16 cellular contexts compared by ENCODE assay signal in genomic region chr7:157022681-157023588, GRCh38. TPM values are rescaled to one million over a fixed set of nuclear protein-coding genes. Genes with fewer than 3 reads are reported as not detected.
DNase-seq lines count a peak whose midpoint lies in the region; ATAC-seq and TF ChIP-seq lines count a peak whose summit lies in the region.
"Had no signal": no experiment of that assay in that cellular context is flagged by ENCODE, and none has a peak within 500 bp of the region (broad histone marks: within the 10 kb centered on the region; RNA-seq: fewer than 3 reads in every experiment).

No MANE protein-coding gene starts in this region.

- H2BK5ac ChIP-seq in mesendoderm (ENCODE audit: low read length), result no peak overlapping the region

- intact Hi-C loops in Caco-2 (cut with micrococcal nuclease; ENCODE audit: unreplicated experiment), result no loop called here

- no peak overlapping the region for H3K27ac Mint-ChIP-seq in Caco-2 (ENCODE audit: unreplicated experiment)
- H3K27ac Mint-ChIP-seq: dendritic cell treated with granulocyte-macrophage colony-stimulating factor and Interleukin-4, amounts not matched to agents 40 ng/mL and 50 ng/mL, for 4 days; stimulated activated naive CD8-positive, alpha-beta T cell treated with anti-CD3 and anti-CD28 coated beads, Interleukin-15, Interleukin-2, amounts not matched to agents 100 ng/mL and 50 ng/mL, for 24 hours had no signal

- H3K9ac ChIP-seq in mesendoderm (ENCODE audit: low read length), result no peak overlapping the region
- H3K9ac ChIP-seq: BLaER1 treated with 17β-estradiol and CSF1 and Interleukin-3, amounts not matched to agents 10 nM and 100 nM had no signal

- no peaks in the 10 kb centered on the region for H3K79me2 ChIP-seq in mesendoderm (ENCODE audit: control insufficient read depth, insufficient read depth, low read length)

- CTCF ChIA-PET in Caco-2 (lab: Charles Lee), result interaction anchor here (1.2 kb wide), 1 partner anchor 9 kb away, joined by 3 read pairs; no protein-coding TSS in a partner anchor

- no TSS peak for BruUV-seq in Caco-2 (replicated peaks; lab: Mats Ljungman, UMichigan)

- H3K4me2 ChIP-seq in mesendoderm (ENCODE audit: low read length), result no peak overlapping the region
- H3K4me2 ChIP-seq: BLaER1 treated with 17β-estradiol and CSF1 and Interleukin-3, amounts not matched to agents 10 nM and 100 nM had no signal

- no CpG with 5 or more reads among the region's 19 CpGs for WGBS in mesendoderm (ENCODE audit: extremely low coverage, insufficient coverage, low lambda C conversion rate)

- POLR2A ChIA-PET in Caco-2 (lab: Charles Lee), result interaction anchor here (1.0 kb wide), 1 partner anchor 9 kb away, joined by 4 read pairs; no protein-coding TSS in a partner anchor

- H3K4me1 Mint-ChIP-seq in Caco-2 (ENCODE audit: low read depth, unreplicated experiment), result peaks cover 23% of the 10 kb centered on the region

- H3K9me3 Mint-ChIP-seq in Caco-2 (ENCODE audit: unreplicated experiment), result no peaks in the 10 kb centered on the region
- H3K9me3 Mint-ChIP-seq: dendritic cell treated with granulocyte-macrophage colony-stimulating factor and Interleukin-4, amounts not matched to agents 40 ng/mL and 50 ng/mL, for 4 days; stimulated activated naive CD8-positive, alpha-beta T cell treated with anti-CD3 and anti-CD28 coated beads, Interleukin-15, Interleukin-2, amounts not matched to agents 100 ng/mL and 50 ng/mL, for 24 hours had no signal

- H4K5ac ChIP-seq in mesendoderm (ENCODE audit: low read length), result no peak overlapping the region

- no peak overlapping the region for H2AK5ac ChIP-seq in mesendoderm (ENCODE audit: low read length)

- TF ChIP-seq CTCF in Caco-2 (IDR thresholded peaks at IDR 0.05; ENCODE audit: insufficient read depth in 1 of 2, low read depth in 1 of 2, low read length in 1 of 2, severe bottlenecking in 1 of 2, unreplicated experiment in 1 of 2) (no peak), WERI-Rb-1 (IDR thresholded peaks at IDR 0.05; ENCODE audit: low read depth, low read length) (no peak)

- no peak overlapping the region for H3K18ac ChIP-seq in mesendoderm (ENCODE audit: low read length)

- H3K4ac ChIP-seq in mesendoderm (ENCODE audit: low read depth, low read length), result no peak overlapping the region

- peak; percentile 46 for ATAC-seq in GM19467 (IDR thresholded peaks at IDR 0.05; ENCODE audit: unreplicated experiment)

- no peak overlapping the region for H3K23ac ChIP-seq in mesendoderm (ENCODE audit: low read length)

- H3K79me1 ChIP-seq in mesendoderm (ENCODE audit: low read length), result no peaks in the 10 kb centered on the region

- H3K27me3 ChIP-seq in Caco-2 (replicated peaks; ENCODE audit: control insufficient read depth, insufficient read depth, low read length) (no peaks in the 10 kb centered on the region), WERI-Rb-1 (ENCODE audit: insufficient read depth, low read depth, severe bottlenecking) (no peaks in the 10 kb centered on the region), mesendoderm (ENCODE audit: insufficient read depth, low read length, poor library complexity) (peaks cover 67% of the 10 kb centered on the region)

- no peaks in the 10 kb centered on the region for H3K27me3 Mint-ChIP-seq in Caco-2 (ENCODE audit: insufficient read depth, unreplicated experiment)

- DNase-seq in Caco-2 (peak; percentile 44 to 49), WERI-Rb-1 (peak; percentile 86), mesendoderm (peak; percentile 21), NAMALWA (ENCODE audit: low spot score) (no peak), NCI-H1436 treated with DMSO at 0.1 percent for 48 hours (lab: John Stamatoyannopoulos, UW) (no peak), cerebellar cortex (ENCODE audit: low spot score) (no peak), HPDE6-E6E7 (ENCODE audit: extremely low spot score) (no peak)
- DNase-seq: adrenal gland, GDM1, NCI-H446, sigmoid colon, T1000 had no signal

- H2BK120ac ChIP-seq in mesendoderm (ENCODE audit: low read depth, low read length), result no peak overlapping the region

- no peak overlapping the region for H4K8ac ChIP-seq in mesendoderm (ENCODE audit: low read depth, low read length)

- H3K27ac ChIP-seq in WERI-Rb-1 (peak overlapping the region; percentile 69), mesendoderm (ENCODE audit: low read depth, low read length) (no peak overlapping the region)
- H3K27ac ChIP-seq: adrenal gland; BLaER1 treated with 17β-estradiol and CSF1 and Interleukin-3, amounts not matched to agents 10 nM and 100 nM; sigmoid colon had no signal

- H3K56ac ChIP-seq in mesendoderm (ENCODE audit: low read length), result no peak overlapping the region

- H2BK15ac ChIP-seq in mesendoderm (replicated peaks; ENCODE audit: low read depth), result no peak overlapping the region

- H3K4me1 ChIP-seq in Caco-2 (no peaks in the 10 kb centered on the region; the same call in 1 of the 2 replicates), mesendoderm (ENCODE audit: control insufficient read depth, low read depth, low read length) (no peaks in the 10 kb centered on the region)
- H3K4me1 ChIP-seq: BLaER1 treated with 17β-estradiol and CSF1 and Interleukin-3, amounts not matched to agents 10 nM and 100 nM had no signal

- no peak overlapping the region for H3K4me3 Mint-ChIP-seq in Caco-2 (ENCODE audit: unreplicated experiment)
- H3K4me3 Mint-ChIP-seq: dendritic cell treated with granulocyte-macrophage colony-stimulating factor and Interleukin-4, amounts not matched to agents 40 ng/mL and 50 ng/mL, for 4 days; stimulated activated naive CD8-positive, alpha-beta T cell treated with anti-CD3 and anti-CD28 coated beads, Interleukin-15, Interleukin-2, amounts not matched to agents 100 ng/mL and 50 ng/mL, for 24 hours had no signal

- peaks cover 5% of the 10 kb centered on the region for H3K36me3 Mint-ChIP-seq in Caco-2 (ENCODE audit: insufficient read depth, unreplicated experiment)

- H3K36me3 ChIP-seq in Caco-2 (ENCODE audit: control insufficient read depth, insufficient read depth, low read length) (no peaks in the 10 kb centered on the region), WERI-Rb-1 (no peaks in the 10 kb centered on the region), mesendoderm (ENCODE audit: control insufficient read depth, insufficient read depth, low read length) (no peaks in the 10 kb centered on the region)
- H3K36me3 ChIP-seq: adrenal gland; BLaER1 treated with 17β-estradiol and CSF1 and Interleukin-3, amounts not matched to agents 10 nM and 100 nM; sigmoid colon had no signal

- no peaks in the 10 kb centered on the region for H3K9me3 ChIP-seq in Caco-2
- H3K9me3 ChIP-seq in WERI-Rb-1 (ENCODE audit: severe bottlenecking), result no peaks in the 10 kb centered on the region
- H3K9me3 ChIP-seq: adrenal gland, sigmoid colon had no signal

- H3K4me3 ChIP-seq in Caco-2 (ENCODE audit: low read depth, low read length) (no peak overlapping the region), WERI-Rb-1 (ENCODE audit: low read depth, low read length) (no peak overlapping the region), mesendoderm (ENCODE audit: low read length) (no peak overlapping the region)
- H3K4me3 ChIP-seq: adrenal gland; BLaER1 treated with 17β-estradiol and CSF1 and Interleukin-3, amounts not matched to agents 10 nM and 100 nM; sigmoid colon had no signal

RNA-seq across cellular contexts. Expression of gene MNX1, which starts 12.5 kb away (rescaled TPM):
- 34.0 and 36.5 TPM in 2 replicates for total RNA-seq in Caco-2 (2022)
- 0.20 TPM for polyA plus RNA-seq in mesendoderm (2013, experiment 1 of 2)
- polyA plus RNA-seq in mesendoderm (2013, experiment 2 of 2), result 0.24 TPM
- total RNA-seq: sigmoid colon had no signal
- polyA plus RNA-seq: adrenal gland had no signal

Comparison
In these comparisons a context has a peak if more than half of its experiments do, and no peak if none do; other contexts are left out.
1. DNase-seq: peak in Caco-2 (2 of 2), WERI-Rb-1 (single experiment) and mesendoderm (single experiment); none in NAMALWA (single experiment), NCI-H1436 treated with DMSO at 0.1 percent for 48 hours (single experiment), cerebellar cortex (single experiment) and HPDE6-E6E7 (single experiment).